In genomic region chr10:28541695-28542365, GRCh38 we compare ENCODE assay signal across 2 cellular contexts.
TF ChIP-seq lines count a peak whose summit lies in the region.

No MANE protein-coding gene starts in this region.

TF ChIP-seq in HCT116, 20 proteins besides CTCF, POLR2A, EP300 and RAD21:
- TF ChIP-seq REST (IDR thresholded peaks at IDR 0.05; ENCODE audit: low read depth) (no peak), EGR1 (IDR thresholded peaks at IDR 0.05; ENCODE audit: low read depth) (no peak), ELF1 (IDR thresholded peaks at IDR 0.05; ENCODE audit: borderline replicate concordance, low read depth) (no peak), POLR2AphosphoS5 (IDR thresholded peaks at IDR 0.05; ENCODE audit: low read depth, low read length) (no peak), TCF7L2 (IDR thresholded peaks at IDR 0.05; ENCODE audit: borderline replicate concordance, extremely low read depth, insufficient read depth, insufficient read length) (no peak), ATF3 (IDR thresholded peaks at IDR 0.05) (no peak), MAX (IDR thresholded peaks at IDR 0.05) (no peak), FOSL1 (IDR thresholded peaks at IDR 0.05; ENCODE audit: low read depth) (no peak), ZNF274 (IDR thresholded peaks at IDR 0.05; ENCODE audit: low read depth, low read length) (no peak), YY1 (IDR thresholded peaks at IDR 0.05; ENCODE audit: extremely low read depth, insufficient replicate concordance, low read depth, low read length) (no peak), ZBTB33 (IDR thresholded peaks at IDR 0.05; ENCODE audit: extremely low read depth, insufficient replicate concordance, low read length) (no peak), EZH2 (IDR thresholded peaks at IDR 0.05) (no peak), ZFX (IDR thresholded peaks at IDR 0.05) (no peak), JUND (IDR thresholded peaks at IDR 0.05) (no peak), SP1 (IDR thresholded peaks at IDR 0.05; ENCODE audit: low read depth) (no peak), CBX3 (IDR thresholded peaks at IDR 0.05; ENCODE audit: low read depth) (no peak), CEBPB (IDR thresholded peaks at IDR 0.05; ENCODE audit: low read depth) (no peak), SIN3A (IDR thresholded peaks at IDR 0.05; ENCODE audit: low read depth) (no peak), EZH2phosphoT487 (IDR thresholded peaks at IDR 0.05; ENCODE audit: borderline replicate concordance) (no peak), SRF (IDR thresholded peaks at IDR 0.05; ENCODE audit: low read depth) (no peak)
TF ChIP-seq in HCT116: peak in this region for 0.

TF ChIP-seq in K562, 482 proteins besides CTCF, POLR2A, EP300 and RAD21:
- TF ChIP-seq YY1 (IDR thresholded peaks at IDR 0.05; ENCODE audit: borderline replicate concordance in 1 of 3, control insufficient read depth in 1 of 3, extremely low read depth in 1 of 3, insufficient read depth in 3 of 3, insufficient read length in 1 of 3, insufficient replicate concordance in 2 of 3, low read depth in 1 of 3, low read length in 2 of 3) = no peak
- no peak for TF ChIP-seq NR3C1 (CRISPR knock-in tag; IDR thresholded peaks at IDR 0.05)
- no peak for TF ChIP-seq MNT (conservative IDR thresholded peaks at IDR 0.05)
- no peak for TF ChIP-seq DPF2 (IDR thresholded peaks at IDR 0.05)
- no peak for TF ChIP-seq SMARCB1 (IDR thresholded peaks at IDR 0.05; ENCODE audit: insufficient read length, low read depth)
- TF ChIP-seq RHOXF2B (CRISPR knock-in tag; conservative IDR thresholded peaks at IDR 0.05) = no peak
- TF ChIP-seq HES1 (IDR thresholded peaks at IDR 0.05; ENCODE audit: low read depth) = no peak
- TF ChIP-seq LCOR (CRISPR knock-in tag; IDR thresholded peaks at IDR 0.05) = no peak
- TF ChIP-seq JUND (IDR thresholded peaks at IDR 0.05; ENCODE audit: borderline replicate concordance, low read depth, low read length) = no peak
- TF ChIP-seq JUND (tag; IDR thresholded peaks at IDR 0.05; ENCODE audit: borderline replicate concordance, low read depth, low read length) = no peak
- no peak for TF ChIP-seq RBM34 (IDR thresholded peaks at IDR 0.05; ENCODE audit: borderline replicate concordance, insufficient read depth, low read length)
- TF ChIP-seq MAFG (tag; conservative IDR thresholded peaks at IDR 0.05) = no peak
- no peak for TF ChIP-seq ELK1 (CRISPR knock-in tag; IDR thresholded peaks at IDR 0.05)
- no peak for TF ChIP-seq TAL1 (IDR thresholded peaks at IDR 0.05)
- TF ChIP-seq CREB3 (tag; conservative IDR thresholded peaks at IDR 0.05; ENCODE audit: low read depth) = no peak
- TF ChIP-seq POLR2H (tag; IDR thresholded peaks at IDR 0.05; ENCODE audit: low read depth) = no peak
- TF ChIP-seq RBM15 (IDR thresholded peaks at IDR 0.05; ENCODE audit: insufficient read depth, low read length) = no peak
- TF ChIP-seq SREBF2 (CRISPR knock-in tag; IDR thresholded peaks at IDR 0.05) = no peak
- no peak for TF ChIP-seq ZC3H8 (IDR thresholded peaks at IDR 0.05)
- TF ChIP-seq MTA1 (IDR thresholded peaks at IDR 0.05; ENCODE audit: borderline replicate concordance) = no peak
- TF ChIP-seq FIP1L1 (IDR thresholded peaks at IDR 0.05; ENCODE audit: low read depth, low read length, poor library complexity, severe bottlenecking) = no peak
TF ChIP-seq in K562: peak in this region for 0.
